23 cellular contexts compared by ENCODE assay signal in genomic region chr5:55773057-55773456, GRCh38. TPM values are rescaled to one million over a fixed set of nuclear protein-coding genes. Genes with fewer than 3 reads are reported as not detected.
DNase-seq lines count a peak whose midpoint lies in the region; ATAC-seq and TF ChIP-seq lines count a peak whose summit lies in the region.
"Had no signal": no experiment of that assay in that cellular context is flagged by ENCODE, and none has a peak within 500 bp of the region (broad histone marks: within the 10 kb centered on the region; RNA-seq: fewer than 3 reads in every experiment).

No MANE protein-coding gene starts in this region.

- H3K4me1 ChIP-seq in esophagus muscularis mucosa, result no peaks in the 10 kb centered on the region
- H3K4me1 ChIP-seq: BLaER1 had no signal

- WGBS in esophagus muscularis mucosa, result 52% methylated on average over 1 of the region's 1 CpG

- no peak for TF ChIP-seq POLR2A in esophagus muscularis mucosa (IDR thresholded peaks at IDR 0.05; ENCODE audit: low read depth)

- H3K36me3 ChIP-seq in esophagus muscularis mucosa, result no peaks in the 10 kb centered on the region
- H3K36me3 ChIP-seq: BLaER1 had no signal

- H3K27me3 Mint-ChIP-seq in effector memory CD8-positive, alpha-beta T cell, result peaks cover 7 to 13% of the 10 kb centered on the region in 2 donors

- H3K36me3 Mint-ChIP-seq in effector memory CD8-positive, alpha-beta T cell (ENCODE audit: insufficient read depth), result no peaks in the 10 kb centered on the region
- H3K36me3 Mint-ChIP-seq: activated naive CD8-positive, alpha-beta T cell treated with anti-CD3 and anti-CD28 coated beads for 36 hours; memory B cell had no signal

- no peak overlapping the region for H3K4me3 ChIP-seq in esophagus muscularis mucosa
- H3K4me3 ChIP-seq: BLaER1 had no signal

- no peak for TF ChIP-seq EP300 in esophagus muscularis mucosa (IDR thresholded peaks at IDR 0.05)

- no peak for ATAC-seq in effector memory CD8-positive, alpha-beta T cell (replicated peaks)
- ATAC-seq in HG03025 (IDR thresholded peaks at IDR 0.05; ENCODE audit: low FRiP score, unreplicated experiment), result no peak
- ATAC-seq: activated T-cell treated with anti-CD3 and anti-CD28 coated beads, Interleukin-2, amount 50 U/mL, for 72 hours had no signal

- H3K4me1 Mint-ChIP-seq in effector memory CD8-positive, alpha-beta T cell (ENCODE audit: low read depth in 2 of 2), result no peaks in the 10 kb centered on the region
- H3K4me1 Mint-ChIP-seq: IgD-negative memory B cell, memory B cell, nephron had no signal

- peak; percentile 54 for DNase-seq in H4 (ENCODE audit: low spot score)
- peak; percentile 9 for DNase-seq in NCI-H2196 (lab: John Stamatoyannopoulos, UW; ENCODE audit: unreplicated experiment)
- DNase-seq in caudate nucleus (lab: John Stamatoyannopoulos, UW), result peak in 37 of 61 donors; percentile 1 to 81 (median 16)
- peak in 32 of 56 donors; percentile 1 to 61 (median 17) for DNase-seq in nucleus accumbens (lab: John Stamatoyannopoulos, UW)
- DNase-seq in effector memory CD8-positive, alpha-beta T cell, result no peak
- no peak for DNase-seq in esophagus muscularis mucosa (ENCODE audit: extremely low spot score)
- DNase-seq in kidney glomerular epithelial cell (lab: John Stamatoyannopoulos, UW), result no peak
- DNase-seq: activated CD4-positive, alpha-beta memory T cell treated with anti-CD3 and anti-CD28 coated beads, Interleukin-2, amount 10 ng/mL, durations not matched to agents 7 days and 5 days; activated naive CD8-positive, alpha-beta T cell treated with anti-CD3 and anti-CD28 coated beads for 36 hours; activated T-cell treated with anti-CD3 and anti-CD28 coated beads, Interleukin-2, amount 50 U/mL, for 72 hours; DMS79 treated with DMSO at 0.1 percent for 48 hours; NCI-H1092; NCI-H226; stimulated activated naive CD4-positive, alpha-beta T cell had no signal

- intact Hi-C loops in esophagus muscularis mucosa (cut with DNase I), result no loop called here

- H3K4me3 Mint-ChIP-seq in effector memory CD8-positive, alpha-beta T cell, result no peak overlapping the region
- H3K4me3 Mint-ChIP-seq: activated CD4-positive, alpha-beta memory T cell treated with anti-CD3 and anti-CD28 coated beads, Interleukin-2, amount 10 ng/mL, durations not matched to agents 7 days and 5 days; activated naive CD8-positive, alpha-beta T cell treated with anti-CD3 and anti-CD28 coated beads for 36 hours; activated T-cell treated with anti-CD3 and anti-CD28 coated beads, Interleukin-2, amount 50 U/mL, for 72 hours; IgD-negative memory B cell; memory B cell; nephron had no signal

- no peaks in the 10 kb centered on the region for H3K27me3 ChIP-seq in esophagus muscularis mucosa
- H3K27me3 ChIP-seq: BLaER1 had no signal

- TF ChIP-seq CTCF in esophagus muscularis mucosa (IDR thresholded peaks at IDR 0.05), result no peak

- no peaks in the 10 kb centered on the region for H3K9me3 Mint-ChIP-seq in effector memory CD8-positive, alpha-beta T cell
- H3K9me3 Mint-ChIP-seq: memory B cell, nephron had no signal

- H3K27ac ChIP-seq in caudate nucleus (ENCODE audit: low read depth, low read length) (peak overlapping the region; percentile 92), esophagus muscularis mucosa (replicated peaks in 1 of 4) (no peak overlapping the region)
- H3K27ac ChIP-seq: BLaER1, VCaP had no signal

- H3K9me3 ChIP-seq in esophagus muscularis mucosa, result peaks cover 0 to 6% (median 0%) of the 10 kb centered on the region in 4 donors
- H3K9me3 ChIP-seq: BLaER1 had no signal

- H3K27ac Mint-ChIP-seq in effector memory CD8-positive, alpha-beta T cell, result no peak overlapping the region
- H3K27ac Mint-ChIP-seq: activated CD4-positive, alpha-beta memory T cell treated with anti-CD3 and anti-CD28 coated beads, Interleukin-2, amount 10 ng/mL, durations not matched to agents 7 days and 5 days; activated naive CD8-positive, alpha-beta T cell treated with anti-CD3 and anti-CD28 coated beads for 36 hours; IgD-negative memory B cell; memory B cell; nephron had no signal

RNA-seq across cellular contexts. Expression of gene DDX4, which starts 35.2 kb away (rescaled TPM):
- not detected in 2 replicates for total RNA-seq in H4 (2014; rRNA removed; shearing (Covaris generic))
- not detected for total RNA-seq in esophagus muscularis mucosa
- total RNA-seq: activated naive CD8-positive, alpha-beta T cell treated with anti-CD3 and anti-CD28 coated beads for 36 hours; cardiac septum; OCI-LY7; ureter had no signal

Comparison
In these comparisons a context has a peak if more than half of its experiments do, and no peak if none do; other contexts are left out.
1. DNase-seq: peak in H4 (single experiment), NCI-H2196 (single experiment), caudate nucleus (37 of 61) and nucleus accumbens (32 of 56); none in effector memory CD8-positive, alpha-beta T cell (0 of 3), esophagus muscularis mucosa (single experiment) and kidney glomerular epithelial cell (single experiment).